2 cellular contexts compared by ENCODE assay signal in the genomic region with DNA sequence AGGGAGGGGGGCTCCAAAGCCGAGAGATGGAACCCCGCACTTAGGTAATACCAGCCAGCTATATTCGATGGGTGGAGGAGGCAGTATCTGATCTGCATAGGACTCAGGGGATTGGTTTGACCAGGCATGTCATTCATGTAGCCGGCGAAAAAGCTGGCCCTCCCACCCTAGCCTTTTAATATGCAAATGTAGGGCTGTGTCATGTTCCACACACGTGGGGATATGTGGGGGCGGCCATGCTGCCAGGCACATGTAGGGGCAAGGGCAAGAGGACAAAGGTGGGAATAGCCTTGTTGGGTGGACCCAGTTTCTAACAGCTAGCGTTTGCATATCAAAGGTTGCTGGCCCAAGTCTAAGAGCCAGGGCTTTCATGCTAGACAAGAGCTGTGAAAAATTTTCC.
TF ChIP-seq lines count a peak whose summit lies in the region.

No MANE protein-coding gene starts in this region.

TF ChIP-seq in liver, 16 proteins besides CTCF, POLR2A, EP300 and RAD21 (continued from another document):
- no peak for TF ChIP-seq FOXA1 (IDR thresholded peaks at IDR 0.05)
- TF ChIP-seq YY1 (IDR thresholded peaks at IDR 0.05): peak; percentile 45
- TF ChIP-seq, protein P1, sequence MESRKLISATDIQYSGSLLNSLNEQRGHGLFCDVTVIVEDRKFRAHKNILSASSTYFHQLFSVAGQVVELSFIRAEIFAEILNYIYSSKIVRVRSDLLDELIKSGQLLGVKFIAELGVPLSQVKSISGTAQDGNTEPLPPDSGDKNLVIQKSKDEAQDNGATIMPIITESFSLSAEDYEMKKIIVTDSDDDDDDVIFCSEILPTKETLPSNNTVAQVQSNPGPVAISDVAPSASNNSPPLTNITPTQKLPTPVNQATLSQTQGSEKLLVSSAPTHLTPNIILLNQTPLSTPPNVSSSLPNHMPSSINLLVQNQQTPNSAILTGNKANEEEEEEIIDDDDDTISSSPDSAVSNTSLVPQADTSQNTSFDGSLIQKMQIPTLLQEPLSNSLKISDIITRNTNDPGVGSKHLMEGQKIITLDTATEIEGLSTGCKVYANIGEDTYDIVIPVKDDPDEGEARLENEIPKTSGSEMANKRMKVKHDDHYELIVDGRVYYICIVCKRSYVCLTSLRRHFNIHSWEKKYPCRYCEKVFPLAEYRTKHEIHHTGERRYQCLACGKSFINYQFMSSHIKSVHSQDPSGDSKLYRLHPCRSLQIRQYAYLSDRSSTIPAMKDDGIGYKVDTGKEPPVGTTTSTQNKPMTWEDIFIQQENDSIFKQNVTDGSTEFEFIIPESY (IDR thresholded peaks at IDR 0.05): no peak
- TF ChIP-seq TAF1 (conservative IDR thresholded peaks at IDR 0.05): no peak
- peak; percentile 81 for TF ChIP-seq SP1 (IDR thresholded peaks at IDR 0.05)
- no peak for TF ChIP-seq NR2F2 (IDR thresholded peaks at IDR 0.05)
- TF ChIP-seq, protein P2, sequence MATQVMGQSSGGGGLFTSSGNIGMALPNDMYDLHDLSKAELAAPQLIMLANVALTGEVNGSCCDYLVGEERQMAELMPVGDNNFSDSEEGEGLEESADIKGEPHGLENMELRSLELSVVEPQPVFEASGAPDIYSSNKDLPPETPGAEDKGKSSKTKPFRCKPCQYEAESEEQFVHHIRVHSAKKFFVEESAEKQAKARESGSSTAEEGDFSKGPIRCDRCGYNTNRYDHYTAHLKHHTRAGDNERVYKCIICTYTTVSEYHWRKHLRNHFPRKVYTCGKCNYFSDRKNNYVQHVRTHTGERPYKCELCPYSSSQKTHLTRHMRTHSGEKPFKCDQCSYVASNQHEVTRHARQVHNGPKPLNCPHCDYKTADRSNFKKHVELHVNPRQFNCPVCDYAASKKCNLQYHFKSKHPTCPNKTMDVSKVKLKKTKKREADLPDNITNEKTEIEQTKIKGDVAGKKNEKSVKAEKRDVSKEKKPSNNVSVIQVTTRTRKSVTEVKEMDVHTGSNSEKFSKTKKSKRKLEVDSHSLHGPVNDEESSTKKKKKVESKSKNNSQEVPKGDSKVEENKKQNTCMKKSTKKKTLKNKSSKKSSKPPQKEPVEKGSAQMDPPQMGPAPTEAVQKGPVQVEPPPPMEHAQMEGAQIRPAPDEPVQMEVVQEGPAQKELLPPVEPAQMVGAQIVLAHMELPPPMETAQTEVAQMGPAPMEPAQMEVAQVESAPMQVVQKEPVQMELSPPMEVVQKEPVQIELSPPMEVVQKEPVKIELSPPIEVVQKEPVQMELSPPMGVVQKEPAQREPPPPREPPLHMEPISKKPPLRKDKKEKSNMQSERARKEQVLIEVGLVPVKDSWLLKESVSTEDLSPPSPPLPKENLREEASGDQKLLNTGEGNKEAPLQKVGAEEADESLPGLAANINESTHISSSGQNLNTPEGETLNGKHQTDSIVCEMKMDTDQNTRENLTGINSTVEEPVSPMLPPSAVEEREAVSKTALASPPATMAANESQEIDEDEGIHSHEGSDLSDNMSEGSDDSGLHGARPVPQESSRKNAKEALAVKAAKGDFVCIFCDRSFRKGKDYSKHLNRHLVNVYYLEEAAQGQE (IDR thresholded peaks at IDR 0.05): peak; percentile 40
- TF ChIP-seq, protein P3, sequence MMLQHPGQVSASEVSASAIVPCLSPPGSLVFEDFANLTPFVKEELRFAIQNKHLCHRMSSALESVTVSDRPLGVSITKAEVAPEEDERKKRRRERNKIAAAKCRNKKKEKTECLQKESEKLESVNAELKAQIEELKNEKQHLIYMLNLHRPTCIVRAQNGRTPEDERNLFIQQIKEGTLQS (IDR thresholded peaks at IDR 0.05): no peak
- TF ChIP-seq JUND (IDR thresholded peaks at IDR 0.05): no peak
- TF ChIP-seq EGR1 (IDR thresholded peaks at IDR 0.05; ENCODE audit: low read depth in 2 of 2): peak; percentile 95 to 99
- TF ChIP-seq, protein P4, sequence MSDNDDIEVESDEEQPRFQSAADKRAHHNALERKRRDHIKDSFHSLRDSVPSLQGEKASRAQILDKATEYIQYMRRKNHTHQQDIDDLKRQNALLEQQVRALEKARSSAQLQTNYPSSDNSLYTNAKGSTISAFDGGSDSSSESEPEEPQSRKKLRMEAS (IDR thresholded peaks at IDR 0.05): no peak
- TF ChIP-seq HNF4G (IDR thresholded peaks at IDR 0.05): peak; percentile 72
- TF ChIP-seq HNF4A (conservative IDR thresholded peaks at IDR 0.05): peak; percentile 96
- no peak for TF ChIP-seq FOXA2 (IDR thresholded peaks at IDR 0.05)
TF ChIP-seq in liver: peak in this region for 7.

TF ChIP-seq in HepG2, 621 proteins besides CTCF, POLR2A, EP300 and RAD21 (continued from another document):
- TF ChIP-seq ZNF292 (CRISPR knock-in tag; IDR thresholded peaks at IDR 0.05; ENCODE audit: borderline replicate concordance, low read depth): no peak
- no peak for TF ChIP-seq CBX2 (IDR thresholded peaks at IDR 0.05; ENCODE audit: low read depth, low read length)
- no peak for TF ChIP-seq CBX2 (CRISPR knock-in tag; IDR thresholded peaks at IDR 0.05; ENCODE audit: low read depth)
- TF ChIP-seq, protein P5, sequence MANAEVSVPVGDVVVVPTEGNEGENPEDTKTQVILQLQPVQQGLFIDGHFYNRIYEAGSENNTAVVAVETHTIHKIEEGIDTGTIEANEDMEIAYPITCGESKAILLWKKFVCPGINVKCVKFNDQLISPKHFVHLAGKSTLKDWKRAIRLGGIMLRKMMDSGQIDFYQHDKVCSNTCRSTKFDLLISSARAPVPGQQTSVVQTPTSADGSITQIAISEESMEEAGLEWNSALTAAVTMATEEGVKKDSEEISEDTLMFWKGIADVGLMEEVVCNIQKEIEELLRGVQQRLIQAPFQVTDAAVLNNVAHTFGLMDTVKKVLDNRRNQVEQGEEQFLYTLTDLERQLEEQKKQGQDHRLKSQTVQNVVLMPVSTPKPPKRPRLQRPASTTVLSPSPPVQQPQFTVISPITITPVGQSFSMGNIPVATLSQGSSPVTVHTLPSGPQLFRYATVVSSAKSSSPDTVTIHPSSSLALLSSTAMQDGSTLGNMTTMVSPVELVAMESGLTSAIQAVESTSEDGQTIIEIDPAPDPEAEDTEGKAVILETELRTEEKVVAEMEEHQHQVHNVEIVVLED (CRISPR knock-in tag; IDR thresholded peaks at IDR 0.05; ENCODE audit: borderline replicate concordance): no peak
- no peak for TF ChIP-seq ZNF549 (CRISPR knock-in tag; IDR thresholded peaks at IDR 0.05)
- TF ChIP-seq, protein P6, sequence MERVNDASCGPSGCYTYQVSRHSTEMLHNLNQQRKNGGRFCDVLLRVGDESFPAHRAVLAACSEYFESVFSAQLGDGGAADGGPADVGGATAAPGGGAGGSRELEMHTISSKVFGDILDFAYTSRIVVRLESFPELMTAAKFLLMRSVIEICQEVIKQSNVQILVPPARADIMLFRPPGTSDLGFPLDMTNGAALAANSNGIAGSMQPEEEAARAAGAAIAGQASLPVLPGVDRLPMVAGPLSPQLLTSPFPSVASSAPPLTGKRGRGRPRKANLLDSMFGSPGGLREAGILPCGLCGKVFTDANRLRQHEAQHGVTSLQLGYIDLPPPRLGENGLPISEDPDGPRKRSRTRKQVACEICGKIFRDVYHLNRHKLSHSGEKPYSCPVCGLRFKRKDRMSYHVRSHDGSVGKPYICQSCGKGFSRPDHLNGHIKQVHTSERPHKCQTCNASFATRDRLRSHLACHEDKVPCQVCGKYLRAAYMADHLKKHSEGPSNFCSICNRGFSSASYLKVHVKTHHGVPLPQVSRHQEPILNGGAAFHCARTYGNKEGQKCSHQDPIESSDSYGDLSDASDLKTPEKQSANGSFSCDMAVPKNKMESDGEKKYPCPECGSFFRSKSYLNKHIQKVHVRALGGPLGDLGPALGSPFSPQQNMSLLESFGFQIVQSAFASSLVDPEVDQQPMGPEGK (CRISPR knock-in tag; IDR thresholded peaks at IDR 0.05): no peak
- TF ChIP-seq, protein P7, sequence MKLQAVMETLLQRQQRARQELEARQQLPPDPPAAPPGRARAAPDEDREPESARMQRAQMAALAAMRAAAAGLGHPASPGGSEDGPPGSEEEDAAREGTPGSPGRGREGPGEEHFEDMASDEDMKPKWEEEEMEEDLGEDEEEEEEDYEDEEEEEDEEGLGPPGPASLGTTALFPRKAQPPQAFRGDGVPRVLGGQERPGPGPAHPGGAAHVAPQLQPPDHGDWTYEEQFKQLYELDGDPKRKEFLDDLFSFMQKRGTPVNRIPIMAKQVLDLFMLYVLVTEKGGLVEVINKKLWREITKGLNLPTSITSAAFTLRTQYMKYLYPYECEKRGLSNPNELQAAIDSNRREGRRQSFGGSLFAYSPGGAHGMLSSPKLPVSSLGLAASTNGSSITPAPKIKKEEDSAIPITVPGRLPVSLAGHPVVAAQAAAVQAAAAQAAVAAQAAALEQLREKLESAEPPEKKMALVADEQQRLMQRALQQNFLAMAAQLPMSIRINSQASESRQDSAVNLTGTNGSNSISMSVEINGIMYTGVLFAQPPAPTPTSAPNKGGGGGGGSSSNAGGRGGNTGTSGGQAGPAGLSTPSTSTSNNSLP (IDR thresholded peaks at IDR 0.05; ENCODE audit: low read depth, low read length): no peak
- no peak for TF ChIP-seq ZKSCAN8 (CRISPR knock-in tag; IDR thresholded peaks at IDR 0.05; ENCODE audit: borderline replicate concordance)
- TF ChIP-seq ZBTB7B (CRISPR knock-in tag; IDR thresholded peaks at IDR 0.05): no peak
- no peak for TF ChIP-seq ZNF235 (CRISPR knock-in tag; IDR thresholded peaks at IDR 0.05; ENCODE audit: borderline replicate concordance)
- no peak for TF ChIP-seq ZNF446 (CRISPR knock-in tag; IDR thresholded peaks at IDR 0.05)
- TF ChIP-seq SALL2 (CRISPR knock-in tag; IDR thresholded peaks at IDR 0.05): no peak
